18 cellular contexts compared by ENCODE assay signal in genomic region chr12:115230576-115230975, GRCh38.
"Had no signal": no experiment of that assay in that cellular context is flagged by ENCODE, and none has a peak within 500 bp of the region (broad histone marks: within the 10 kb centered on the region; RNA-seq: fewer than 3 reads in every experiment).

No MANE protein-coding gene starts in this region.

- H3K4me3 Mint-ChIP-seq: endodermal cell, natural killer cell, neural progenitor cell had no signal

- H2AFZ ChIP-seq: neural progenitor cell had no signal

- DNase-seq: effector CD4-positive, alpha-beta T cell; endodermal cell; erythroblast; foreskin keratinocyte; left colon; natural killer cell; nucleus accumbens; pancreas; right lobe of liver; stimulated activated CD4-positive, alpha-beta T cell treated with anti-CD3 and anti-CD28 coated beads, Interleukin-2, amount 100 ng/mL, for 24 hours; stimulated activated naive CD4-positive, alpha-beta T cell; stomach; substantia nigra; transverse colon had no signal

- H3K9me3 ChIP-seq: pancreas, right lobe of liver, stomach, thoracic aorta, transverse colon had no signal

- H3K4me1 ChIP-seq: pancreas, right lobe of liver, stomach, transverse colon had no signal

- ATAC-seq: foreskin keratinocyte, left colon, natural killer cell, pancreas, right lobe of liver had no signal

- H3K27me3 ChIP-seq: foreskin keratinocyte, neural progenitor cell, right lobe of liver, transverse colon had no signal

- H3K9me3 Mint-ChIP-seq: endodermal cell, neural progenitor cell had no signal

- H3K4me1 Mint-ChIP-seq: natural killer cell, neural progenitor cell had no signal

- H3K36me3 ChIP-seq: neural progenitor cell, pancreas, right lobe of liver, stomach, thoracic aorta, transverse colon had no signal

- H3K9ac ChIP-seq: neural progenitor cell had no signal

- H3K36me3 Mint-ChIP-seq: natural killer cell, neural progenitor cell had no signal

- H3K4me2 ChIP-seq: neural progenitor cell had no signal

- H3K27ac ChIP-seq: coronary artery, foreskin keratinocyte, neural progenitor cell, pancreas, right lobe of liver, stomach, thoracic aorta, transverse colon had no signal

- H3K4me3 ChIP-seq: coronary artery, neural progenitor cell, pancreas, right lobe of liver, stomach, thoracic aorta, transverse colon had no signal

- H3K27ac Mint-ChIP-seq: endodermal cell, natural killer cell, neural progenitor cell, progenitor cell of endocrine pancreas had no signal
